In genomic region chr6:37202788-37203491, GRCh38 we compare ENCODE assay signal across 14 cellular contexts. TPM values are rescaled to one million over a fixed set of nuclear protein-coding genes. Genes with fewer than 3 reads are reported as not detected.
DNase-seq lines count a peak whose midpoint lies in the region; ATAC-seq, FAIRE-seq and TF ChIP-seq lines count a peak whose summit lies in the region.
"Had no signal": no experiment of that assay in that cellular context is flagged by ENCODE, and none has a peak within 500 bp of the region (broad histone marks: within the 10 kb centered on the region; RNA-seq: fewer than 3 reads in every experiment).

No MANE protein-coding gene starts in this region.

- POLR2A ChIA-PET in K562 (lab: Yijun Ruan, JAX) = interaction anchor here (0.6 to 1.8 kb wide), 4 partner anchors 9 to 185 kb away, joined by 3 to 7 read pairs (median 4); no protein-coding TSS in a partner anchor

- no peak overlapping the region for H3K9ac ChIP-seq in K562 (ENCODE audit: insufficient read depth in 1 of 2, low read depth in 2 of 2, low read length in 2 of 2)

- intact Hi-C loops in K562 (cut with micrococcal nuclease) = no loop called here
- intact Hi-C loops in thyroid gland (cut with DNase I) = no loop called here

- no peaks in the 10 kb centered on the region for H3K9me3 Mint-ChIP-seq in activated T-cell treated with anti-CD3 and anti-CD28 coated beads, Interleukin-2, amount 50 U/mL, for 4 hours
- H3K9me3 Mint-ChIP-seq in progenitor cell of endocrine pancreas (ENCODE audit: low read depth) = no peaks in the 10 kb centered on the region
- H3K9me3 Mint-ChIP-seq: memory B cell had no signal

- H3K4me3 ChIP-seq in K562 = no peak overlapping the region
- H3K4me3 ChIP-seq in thyroid gland (replicated peaks in 1 of 3) = no peak overlapping the region
- H3K4me3 ChIP-seq: esophagus squamous epithelium had no signal

- peak overlapping the region; percentile 5 for H3K4me3 Mint-ChIP-seq in activated T-cell treated with anti-CD3 and anti-CD28 coated beads, Interleukin-2, amount 50 U/mL, for 4 hours
- H3K4me3 Mint-ChIP-seq in progenitor cell of endocrine pancreas (ENCODE audit: low read depth) = no peak overlapping the region
- H3K4me3 Mint-ChIP-seq: memory B cell had no signal

- H3K4me2 ChIP-seq in K562 (ENCODE audit: insufficient read depth, low read length) = no peak overlapping the region

- no peak overlapping the region for H3K27ac Mint-ChIP-seq in progenitor cell of endocrine pancreas
- H3K27ac Mint-ChIP-seq: memory B cell had no signal

- TF ChIP-seq CTCF in K562 (IDR thresholded peaks at IDR 0.05 in 2 of 3, conservative IDR thresholded peaks at IDR 0.05 in 1 of 3; ENCODE audit: insufficient read depth in 2 of 3, low read depth in 1 of 3, low read length in 3 of 3) (no peak), thyroid gland (IDR thresholded peaks at IDR 0.05) (no peak), progenitor cell of endocrine pancreas (IDR thresholded peaks at IDR 0.05; ENCODE audit: unreplicated experiment) (no peak)

- no peaks in the 10 kb centered on the region for H4K20me1 ChIP-seq in K562 (replicated peaks; ENCODE audit: control insufficient read depth, insufficient read depth, low read length)

- TF ChIP-seq RAD21 in K562 (CRISPR knock-in tag; conservative IDR thresholded peaks at IDR 0.05 in 1 of 2, IDR thresholded peaks at IDR 0.05 in 1 of 2) = no peak

- H3K27me3 Mint-ChIP-seq in activated T-cell treated with anti-CD3 and anti-CD28 coated beads, Interleukin-2, amount 50 U/mL, for 4 hours (ENCODE audit: low read depth) = no peaks in the 10 kb centered on the region
- peaks cover 4% of the 10 kb centered on the region for H3K27me3 Mint-ChIP-seq in progenitor cell of endocrine pancreas
- H3K27me3 Mint-ChIP-seq: memory B cell had no signal

- no peak for DNase-seq in activated T-cell treated with anti-CD3 and anti-CD28 coated beads, Interleukin-2, amount 50 U/mL, for 4 hours
- no peak for DNase-seq in activated T-cell treated with anti-CD3 and anti-CD28 coated beads, Interleukin-2, amount 50 U/mL, for 1 hour
- peak; percentile 93 for DNase-seq in NOMO-1 treated with DMSO at 0.1 percent for 48 hours (lab: John Stamatoyannopoulos, UW; ENCODE audit: unreplicated experiment)
- peak in 1 of 4 experiments; percentile 8 for DNase-seq in K562 (ENCODE audit: extremely low read depth in 1 of 4, low spot score in 3 of 4)
- DNase-seq in thyroid gland = no peak
- no peak for DNase-seq in iPS-NIHi11 (ENCODE audit: low spot score)
- no peak for DNase-seq in progenitor cell of endocrine pancreas (ENCODE audit: low spot score, unreplicated experiment)
- DNase-seq: esophagus squamous epithelium; NCI-H345; posterior cingulate gyrus; stimulated activated CD8-positive, alpha-beta memory T cell treated with anti-CD3 and anti-CD28 coated beads, Interleukin-4, amount 100 ng/mL, for 48 hours had no signal

- no peak overlapping the region; the same call in 1 of the 2 replicates for H2AFZ ChIP-seq in K562 (ENCODE audit: low read depth, low read length)

- no TSS peak for BruUV-seq in K562 (replicated peaks; lab: Mats Ljungman, UMichigan)

- TF ChIP-seq POLR2A in K562 (conservative IDR thresholded peaks at IDR 0.05) = no peak
- no peak for TF ChIP-seq POLR2A in thyroid gland (IDR thresholded peaks at IDR 0.05)

- WGBS in K562 (ENCODE audit: insufficient coverage, low coverage, missing lambda C conversion rate) = 27% methylated on average over 6 of the region's 7 CpGs
- 80 to 87% methylated on average over 7 of the region's 7 CpGs for WGBS in thyroid gland, 2 donors

- ATAC-seq in activated T-cell treated with anti-CD3 and anti-CD28 coated beads, Interleukin-2, amount 50 U/mL, for 4 hours = peak; percentile 78
- ATAC-seq in K562 (no peak), GM21423 (IDR thresholded peaks at IDR 0.05; ENCODE audit: unreplicated experiment) (no peak)

- CTCF ChIA-PET in K562 (lab: Yijun Ruan, JAX; ENCODE audit: low intra/inter-chr PET ratio) = no interaction called here

- H3K9me3 ChIP-seq in K562 (replicated peaks; ENCODE audit: control insufficient read depth, insufficient read depth, low read depth, low read length) (no peaks in the 10 kb centered on the region), thyroid gland (no peaks in the 10 kb centered on the region)
- H3K9me3 ChIP-seq: esophagus squamous epithelium had no signal

- FAIRE-seq in K562 (lab: Jason Lieb, UNC) = peak; percentile 11

- peaks cover 56% of the 10 kb centered on the region for H3K4me1 Mint-ChIP-seq in activated T-cell treated with anti-CD3 and anti-CD28 coated beads, Interleukin-2, amount 50 U/mL, for 4 hours (ENCODE audit: low read depth)
- H3K4me1 Mint-ChIP-seq in progenitor cell of endocrine pancreas (ENCODE audit: low read depth) = no peaks in the 10 kb centered on the region

- H3K36me3 ChIP-seq in K562 (ENCODE audit: control insufficient read depth, insufficient read depth, low read length) = no peaks in the 10 kb centered on the region; the same call in 2 of the 3 replicates
- H3K36me3 ChIP-seq in thyroid gland = no peaks in the 10 kb centered on the region
- H3K36me3 ChIP-seq: esophagus squamous epithelium had no signal

- H3K9me1 ChIP-seq in K562 (ENCODE audit: control insufficient read depth, insufficient read depth, low read length) = no peaks in the 10 kb centered on the region

- TF ChIP-seq EP300 in K562 (IDR thresholded peaks at IDR 0.05; ENCODE audit: low read length) = peak; percentile 74

- peaks cover 56 to 64% of the 10 kb centered on the region in 2 experiments for H3K4me1 ChIP-seq in K562 (replicated peaks in 1 of 2; ENCODE audit: control insufficient read depth in 2 of 2, insufficient read depth in 2 of 2, low read length in 2 of 2)
- peaks cover 29 to 41% of the 10 kb centered on the region in 2 donors for H3K4me1 ChIP-seq in thyroid gland

- H3K79me2 ChIP-seq in K562 (ENCODE audit: control insufficient read depth, insufficient read depth, low read length) = peaks cover 7% of the 10 kb centered on the region; the same call in 1 of the 3 replicates

- in situ Hi-C loops in K562 (cut with MboI) = loop anchor here (10.0 kb wide), 1 partner anchor 148 kb away; no protein-coding TSS in a partner anchor

- H3K27me3 ChIP-seq in K562 (ENCODE audit: control insufficient read depth in 2 of 2, insufficient read depth in 2 of 2, low read length in 2 of 2) = no peaks in the 10 kb centered on the region
- no peaks in the 10 kb centered on the region for H3K27me3 ChIP-seq in thyroid gland

- no peaks in the 10 kb centered on the region for H3K36me3 Mint-ChIP-seq in activated T-cell treated with anti-CD3 and anti-CD28 coated beads, Interleukin-2, amount 50 U/mL, for 4 hours (ENCODE audit: insufficient read depth)
- H3K36me3 Mint-ChIP-seq in progenitor cell of endocrine pancreas (ENCODE audit: insufficient read depth) = no peaks in the 10 kb centered on the region
- H3K36me3 Mint-ChIP-seq: memory B cell had no signal

- H3K27ac ChIP-seq in K562 (ENCODE audit: extremely low read depth, low read depth, low read length) (no peak overlapping the region), thyroid gland (peak overlapping the region; percentile 21 to 96 (median 89))
- H3K27ac ChIP-seq: esophagus squamous epithelium, HL-60 had no signal

RNA-seq across cellular contexts. Expression of gene PIM1, which starts 33.0 kb away (rescaled TPM):
- 10 to 100 TPM; 59.6 to 72.8 (median 60.1) TPM for total RNA-seq in activated T-cell treated with anti-CD3 and anti-CD28 coated beads, Interleukin-2, amount 50 U/mL, for 4 hours
- 217 and 312 TPM in 2 replicates for total RNA-seq in K562 (2011; cell fraction: chromatin; rRNA removed; ENCODE audit: low replicate concordance)
- 221 and 239 TPM in 2 replicates for total RNA-seq in K562 (2011; cell fraction: nucleolus; rRNA removed)
- 299 and 384 TPM in 2 replicates for total RNA-seq in K562 (2011; cell fraction: nucleoplasm; rRNA removed)
- total RNA-seq in K562 (2014; rRNA removed) (169 and 190 TPM in 2 replicates), K562 (2014; rRNA removed; fragmentation: Illumina TruSeq; extraction: Trizol) (175 and 193 TPM in 2 replicates), K562 (2015; rRNA removed; fragmentation: Illumina TruSeq; extraction: Trizol) (211 and 212 TPM in 2 replicates), K562 (2021) (358 and 364 TPM in 2 replicates), thyroid gland (10 to 100 TPM; 13.1 to 54.5 (median 22.2) TPM), progenitor cell of endocrine pancreas (19.5 and 19.7 TPM in 2 replicates)
- polyA plus RNA-seq in K562 (2011; rRNA removed) (296 and 429 TPM in 2 replicates), K562 (2014; fragmentation: Illumina TruSeq; extraction: Trizol) (574 and 789 TPM in 2 replicates), K562 (2014; fragmentation: Nextera tagmentation; extraction: Ambion mirVana) (10 to 100 TPM; 19.0 to 62.4 TPM), K562 (2014; rRNA removed) (235 and 249 TPM in 2 replicates)
- 314 and 336 TPM in 2 replicates for polyA plus RNA-seq in K562 (2011; cell fraction: cytosol; rRNA removed)
- 653 and 742 TPM in 2 replicates for polyA plus RNA-seq in K562 (2011; cell fraction: nucleus; rRNA removed)
- polyA plus RNA-seq in K562 (2012) = 412 and 745 TPM in 2 replicates
- polyA minus RNA-seq in K562 (2011; rRNA and poly(A)+ RNA removed) = 158 and 187 TPM in 2 replicates
- 162 and 207 TPM in 2 replicates for polyA minus RNA-seq in K562 (2011; cell fraction: cytosol; rRNA and poly(A)+ RNA removed)
- 177 and 202 TPM in 2 replicates for polyA minus RNA-seq in K562 (2011; cell fraction: nucleus; rRNA and poly(A)+ RNA removed)

RNA-seq across cellular contexts. Expression of gene TBC1D22B, which starts 54.6 kb away (rescaled TPM):
- total RNA-seq in activated T-cell treated with anti-CD3 and anti-CD28 coated beads, Interleukin-2, amount 50 U/mL, for 4 hours = 10 to 100 TPM; 13.0 to 13.5 (median 13.2) TPM
- total RNA-seq in K562 (2011; cell fraction: chromatin; rRNA removed; ENCODE audit: low replicate concordance) = 32.9 and 35.9 TPM in 2 replicates
- total RNA-seq in K562 (2011; cell fraction: nucleolus; rRNA removed) = 16.1 and 18.0 TPM in 2 replicates
- total RNA-seq in K562 (2011; cell fraction: nucleoplasm; rRNA removed) = 22.4 and 25.4 TPM in 2 replicates
- total RNA-seq in K562 (2014; rRNA removed) (10.9 and 13.0 TPM in 2 replicates), K562 (2014; rRNA removed; fragmentation: Illumina TruSeq; extraction: Trizol) (13.5 and 13.9 TPM in 2 replicates), K562 (2015; rRNA removed; fragmentation: Illumina TruSeq; extraction: Trizol) (12.3 and 13.1 TPM in 2 replicates), K562 (2021) (16.1 and 17.2 TPM in 2 replicates), thyroid gland (10 to 100 TPM; 11.5 to 15.7 (median 14.2) TPM), progenitor cell of endocrine pancreas (14.6 and 17.1 TPM in 2 replicates)
- polyA plus RNA-seq in K562 (2011; rRNA removed) (14.0 and 15.3 TPM in 2 replicates), K562 (2014; fragmentation: Illumina TruSeq; extraction: Trizol) (21.7 and 24.2 TPM in 2 replicates), K562 (2014; fragmentation: Nextera tagmentation; extraction: Ambion mirVana) (1 to 10 TPM; 4.8 to 6.4 TPM), K562 (2014; rRNA removed) (14.0 and 14.5 TPM in 2 replicates)
- 11.5 and 14.7 TPM in 2 replicates for polyA plus RNA-seq in K562 (2011; cell fraction: cytosol; rRNA removed)
- 22.4 and 24.0 TPM in 2 replicates for polyA plus RNA-seq in K562 (2011; cell fraction: nucleus; rRNA removed)
- polyA plus RNA-seq in K562 (2012) = 12.9 and 19.1 TPM in 2 replicates
- polyA minus RNA-seq in K562 (2011; rRNA and poly(A)+ RNA removed) = 10.0 and 11.0 TPM in 2 replicates
- polyA minus RNA-seq in K562 (2011; cell fraction: cytosol; rRNA and poly(A)+ RNA removed) = 6.8 and 8.6 TPM in 2 replicates
- 11.8 and 14.1 TPM in 2 replicates for polyA minus RNA-seq in K562 (2011; cell fraction: nucleus; rRNA and poly(A)+ RNA removed)

RNA-seq across cellular contexts. Expression of gene TMEM217, which starts 55.0 kb away (rescaled TPM):
- 1 to 10 TPM; 2.3 to 4.2 (median 2.8) TPM for total RNA-seq in activated T-cell treated with anti-CD3 and anti-CD28 coated beads, Interleukin-2, amount 50 U/mL, for 4 hours
- 9.2 and 9.3 TPM in 2 replicates for total RNA-seq in K562 (2011; cell fraction: chromatin; rRNA removed; ENCODE audit: low replicate concordance)
- 6.8 and 8.0 TPM in 2 replicates for total RNA-seq in K562 (2011; cell fraction: nucleolus; rRNA removed)
- total RNA-seq in K562 (2011; cell fraction: nucleoplasm; rRNA removed) = 6.2 and 9.8 TPM in 2 replicates
- total RNA-seq in K562 (2014; rRNA removed) (1.3 and 1.5 TPM in 2 replicates), K562 (2014; rRNA removed; fragmentation: Illumina TruSeq; extraction: Trizol) (1.6 and 2.4 TPM in 2 replicates), K562 (2015; rRNA removed; fragmentation: Illumina TruSeq; extraction: Trizol) (3.3 and 4.0 TPM in 2 replicates), K562 (2021) (1.9 and 2.0 TPM in 2 replicates), thyroid gland (1 to 10 TPM in 2 of 4 donors, under 1 TPM in 1, not detected in 1; 0.22 to 3.8 (median 1.0) TPM), progenitor cell of endocrine pancreas (1.4 and 2.5 TPM in 2 replicates)
- polyA plus RNA-seq in K562 (2011; rRNA removed) (5.0 and 8.0 TPM in 2 replicates), K562 (2014; fragmentation: Illumina TruSeq; extraction: Trizol) (1.9 and 2.3 TPM in 2 replicates), K562 (2014; fragmentation: Nextera tagmentation; extraction: Ambion mirVana) (1 to 10 TPM; 1.8 to 1.9 TPM), K562 (2014; rRNA removed) (2.8 and 3.5 TPM in 2 replicates)
- polyA plus RNA-seq in K562 (2011; cell fraction: cytosol; rRNA removed) = 3.3 and 5.8 TPM in 2 replicates
- polyA plus RNA-seq in K562 (2011; cell fraction: nucleus; rRNA removed) = 3.6 and 5.0 TPM in 2 replicates
- 3.2 and 3.5 TPM in 2 replicates for polyA plus RNA-seq in K562 (2012)
- 3.4 and 4.8 TPM in 2 replicates for polyA minus RNA-seq in K562 (2011; rRNA and poly(A)+ RNA removed)
- polyA minus RNA-seq in K562 (2011; cell fraction: cytosol; rRNA and poly(A)+ RNA removed) = 1.5 and 3.3 TPM in 2 replicates
- 2.0 and 2.4 TPM in 2 replicates for polyA minus RNA-seq in K562 (2011; cell fraction: nucleus; rRNA and poly(A)+ RNA removed)

Comparison
In these comparisons a context has a peak if more than half of its experiments do, and no peak if none do; other contexts are left out.
1. ATAC-seq: peak in activated T-cell treated with anti-CD3 and anti-CD28 coated beads, Interleukin-2, amount 50 U/mL, for 4 hours (2 of 2); none in K562 (single experiment) and GM21423 (single experiment).